ENCODE assay signal across 8 cellular contexts in the genomic region with DNA sequence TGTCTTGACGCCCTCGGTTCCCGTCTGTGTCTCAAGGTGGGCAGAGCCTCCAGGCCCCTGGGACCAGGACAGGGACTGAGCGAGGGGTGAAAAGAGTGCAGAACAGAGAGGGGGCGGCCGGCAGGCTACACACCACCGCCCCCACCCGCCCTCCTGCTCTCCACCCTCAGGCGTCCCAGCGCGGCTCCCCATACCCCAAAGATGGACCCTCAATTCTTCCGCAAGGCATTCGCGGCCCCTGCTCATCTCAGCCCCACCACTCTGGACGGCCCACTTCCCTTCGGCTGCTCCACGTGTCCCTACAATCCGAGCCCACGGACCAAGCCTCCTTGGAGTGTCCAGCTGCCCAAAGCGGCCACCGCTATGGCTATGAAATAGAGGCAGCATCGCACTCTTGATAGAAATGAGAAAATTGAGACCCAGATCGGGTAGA. TPM values are rescaled to one million over a fixed set of nuclear protein-coding genes. Genes with fewer than 3 reads are reported as not detected.
DNase-seq lines count a peak whose midpoint lies in the region; ATAC-seq, FAIRE-seq and TF ChIP-seq lines count a peak whose summit lies in the region.

No MANE protein-coding gene starts in this region.

- no peak for TF ChIP-seq CTCF in epithelial cell of esophagus (IDR thresholded peaks at IDR 0.05; ENCODE audit: insufficient read depth, low read depth, low read length, missing control alignments)
- TF ChIP-seq CTCF in parathyroid adenoma (IDR thresholded peaks at IDR 0.05) = no peak
- no peak for TF ChIP-seq CTCF in GM13977 (IDR thresholded peaks at IDR 0.05; ENCODE audit: extremely low read depth, insufficient read depth, missing control alignments)
- no peak for TF ChIP-seq CTCF in foreskin keratinocyte (conservative IDR thresholded peaks at IDR 0.05)

- DNase-seq in EH (ENCODE audit: low read depth) (peak; percentile 40), OCI-M1 (lab: John Stamatoyannopoulos, UW) (peak; percentile 37), epithelial cell of esophagus (ENCODE audit: low read depth) (no peak), GM13977 (ENCODE audit: low spot score) (no peak), HTR-8/SVneo (ENCODE audit: insufficient read length, low spot score) (no peak), foreskin keratinocyte (no peak)

- peaks cover 6% of the 10 kb centered on the region for H3K79me2 ChIP-seq in parathyroid adenoma

- peak overlapping the region; percentile 77 for H3K4me3 ChIP-seq in epithelial cell of esophagus (ENCODE audit: low read length)
- peak overlapping the region; percentile 14 for H3K4me3 ChIP-seq in parathyroid adenoma (ENCODE audit: low read depth, low read length)

- no peak for FAIRE-seq in HTR-8/SVneo (lab: Jason Lieb, UNC)

- no peaks in the 10 kb centered on the region for H3K9me3 ChIP-seq in parathyroid adenoma (ENCODE audit: control insufficient read depth, low read length)

- no peak overlapping the region for H2AFZ ChIP-seq in parathyroid adenoma

- ATAC-seq in GM21423 (IDR thresholded peaks at IDR 0.05; ENCODE audit: unreplicated experiment) = no peak
- no peak for ATAC-seq in foreskin keratinocyte

- peak overlapping the region; percentile 90 for H3K4me2 ChIP-seq in parathyroid adenoma (ENCODE audit: low read length)

- in situ Hi-C loops in GM13977 (cut with MboI; ENCODE audit: low pct_unique_long_range_greater_than_20kb, low sequenced_read_pairs, unreplicated experiment) = no loop called here

- H3K4me1 ChIP-seq in parathyroid adenoma (peaks cover 19% of the 10 kb centered on the region), foreskin keratinocyte (peaks cover 6% of the 10 kb centered on the region)

- no peak overlapping the region for H3K9ac ChIP-seq in parathyroid adenoma

- H3K27ac ChIP-seq in parathyroid adenoma (no peak overlapping the region), foreskin keratinocyte (no peak overlapping the region)

- no peaks in the 10 kb centered on the region for H3K27me3 ChIP-seq in parathyroid adenoma (ENCODE audit: control insufficient read depth, insufficient read depth, low read length)
- no peaks in the 10 kb centered on the region for H3K27me3 ChIP-seq in foreskin keratinocyte

- H3K36me3 ChIP-seq in parathyroid adenoma (ENCODE audit: control insufficient read depth, insufficient read depth, low read length) = no peaks in the 10 kb centered on the region

RNA-seq across cellular contexts. Expression of gene KLF16, which starts 1.8 kb away (rescaled TPM):
- 19.0 and 20.7 TPM in 2 replicates for total RNA-seq in foreskin keratinocyte
- 28.7 and 29.0 TPM in 2 replicates for polyA plus RNA-seq in foreskin keratinocyte

RNA-seq across cellular contexts. Expression of gene REXO1, which starts 13.3 kb away (rescaled TPM):
- total RNA-seq in foreskin keratinocyte = 21.6 and 23.8 TPM in 2 replicates
- 21.0 and 21.8 TPM in 2 replicates for polyA plus RNA-seq in foreskin keratinocyte

RNA-seq across cellular contexts. Expression of gene ABHD17A, which starts 23.7 kb away (rescaled TPM):
- total RNA-seq in foreskin keratinocyte = 49.1 and 50.3 TPM in 2 replicates
- polyA plus RNA-seq in foreskin keratinocyte = 69.0 and 76.6 TPM in 2 replicates

RNA-seq across cellular contexts. Expression of gene ADAT3, which starts 43.6 kb away (rescaled TPM):
- total RNA-seq in foreskin keratinocyte = 2.7 and 3.2 TPM in 2 replicates
- 3.8 and 4.8 TPM in 2 replicates for polyA plus RNA-seq in foreskin keratinocyte

RNA-seq across cellular contexts. Expression of gene SCAMP4, which starts 43.6 kb away (rescaled TPM):
- total RNA-seq in foreskin keratinocyte = 35.2 and 42.2 TPM in 2 replicates
- 44.0 and 45.1 TPM in 2 replicates for polyA plus RNA-seq in foreskin keratinocyte

Comparison
In these comparisons a context has a peak if more than half of its experiments do, and no peak if none do; other contexts are left out.
1. DNase-seq: peak in EH (single experiment) and OCI-M1 (single experiment); none in epithelial cell of esophagus (single experiment), GM13977 (single experiment), HTR-8/SVneo (single experiment) and foreskin keratinocyte (0 of 2).